ENCODE assay signal across 8 cellular contexts in the genomic region with DNA sequence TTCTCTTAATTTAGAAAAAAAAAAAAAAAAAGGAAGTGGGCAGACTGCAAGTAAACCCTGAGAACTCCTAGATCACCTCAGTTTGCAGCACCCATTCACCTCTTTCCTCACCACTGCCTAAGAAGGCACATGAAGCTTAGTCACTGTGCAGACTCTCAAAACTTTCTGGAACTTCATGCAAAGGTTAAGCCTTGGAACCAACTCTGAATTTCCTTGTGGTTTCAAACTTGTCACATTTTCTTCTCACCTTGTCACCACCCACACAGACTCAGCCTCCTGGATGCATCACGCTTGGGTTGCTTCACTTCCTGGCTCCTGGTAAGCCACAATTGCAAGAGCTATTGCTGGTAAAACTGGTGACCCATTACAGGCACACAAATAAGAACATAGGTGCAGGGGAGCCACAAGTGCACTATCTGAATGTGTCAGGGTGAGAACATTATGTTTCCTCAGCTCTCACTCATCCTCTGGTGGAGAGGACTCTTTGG. TPM values are rescaled to one million over a fixed set of nuclear protein-coding genes. Genes with fewer than 3 reads are reported as not detected.
DNase-seq lines count a peak whose midpoint lies in the region; ATAC-seq and TF ChIP-seq lines count a peak whose summit lies in the region.

No MANE protein-coding gene starts in this region.

- BruUV-seq in A673 (replicated peaks; lab: Mats Ljungman, UMichigan), result no TSS peak

- ATAC-seq in GM21576 (IDR thresholded peaks at IDR 0.05; ENCODE audit: unreplicated experiment), result peak; percentile 77

- TF ChIP-seq CTCF in A673 (conservative IDR thresholded peaks at IDR 0.05; ENCODE audit: low read depth, low read length), result no peak

- CTCF ChIA-PET in activated CD4-positive, alpha-beta memory T cell treated with anti-CD3 and anti-CD28 coated beads, Interleukin-2, amount 10 ng/mL, durations not matched to agents 7 days and 5 days (lab: Charles Lee), result interaction anchor here (0.6 to 1.6 kb wide), 12 partner anchors 8 to 1414 kb away, joined by 3 to 6 read pairs (median 4); a partner anchor contains a TSS
- CTCF ChIA-PET in A673 (lab: Charles Lee), result no interaction called here

- intact Hi-C loops in A673 (cut with micrococcal nuclease; ENCODE audit: unreplicated experiment), result no loop called here

- H3K27me3 Mint-ChIP-seq in activated CD4-positive, alpha-beta memory T cell treated with anti-CD3 and anti-CD28 coated beads, Interleukin-2, amount 10 ng/mL, durations not matched to agents 7 days and 5 days, result peaks cover 1% of the 10 kb centered on the region

- H3K9me3 ChIP-seq in A673 (ENCODE audit: low read depth, low read length, poor library complexity, severe bottlenecking), result peaks cover 10% of the 10 kb centered on the region

- H3K36me3 ChIP-seq in A673 (ENCODE audit: insufficient read depth, low read length, poor library complexity, severe bottlenecking), result no peaks in the 10 kb centered on the region

- peaks cover 16% of the 10 kb centered on the region for H3K9me3 Mint-ChIP-seq in activated CD4-positive, alpha-beta memory T cell treated with anti-CD3 and anti-CD28 coated beads, Interleukin-2, amount 10 ng/mL, durations not matched to agents 7 days and 5 days

- H3K4me3 ChIP-seq in Jurkat, Clone E6-1 (ENCODE audit: low read length), result no peak overlapping the region
- no peak overlapping the region for H3K4me3 ChIP-seq in A673 (ENCODE audit: low read depth, low read length, poor library complexity, severe bottlenecking)

- H3K27ac ChIP-seq in A673 (ENCODE audit: low read depth, low read length, poor library complexity, severe bottlenecking), result no peak overlapping the region

- POLR2A ChIA-PET in activated CD4-positive, alpha-beta memory T cell treated with anti-CD3 and anti-CD28 coated beads, Interleukin-2, amount 10 ng/mL, durations not matched to agents 7 days and 5 days (lab: Charles Lee), result interaction anchor here (0.7 to 1.9 kb wide), 15 partner anchors 9 to 426 kb away, joined by 3 to 10 read pairs (median 4); a partner anchor contains a TSS
- POLR2A ChIA-PET in A673 (lab: Charles Lee; ENCODE audit: low non-redundant PET), result no interaction called here

- H3K36me3 Mint-ChIP-seq in activated CD4-positive, alpha-beta memory T cell treated with anti-CD3 and anti-CD28 coated beads, Interleukin-2, amount 10 ng/mL, durations not matched to agents 7 days and 5 days (ENCODE audit: low read depth), result peaks cover 7% of the 10 kb centered on the region

- DNase-seq in DMS53 (lab: John Stamatoyannopoulos, UW), result peak; percentile 15
- peak; percentile 94 for DNase-seq in Jurkat, Clone E6-1 (ENCODE audit: low read depth, low spot score)
- peak; percentile 88 for DNase-seq in activated CD4-positive, alpha-beta memory T cell treated with anti-CD3 and anti-CD28 coated beads, Interleukin-2, amount 10 ng/mL, durations not matched to agents 7 days and 5 days
- peak; percentile 87 for DNase-seq in glomerular visceral epithelial cell (ENCODE audit: extremely low spot score)
- peak; percentile 60 to 73 for DNase-seq in stimulated activated CD8-positive, alpha-beta memory T cell treated with anti-CD3 and anti-CD28 coated beads, Interleukin-2, amount 100 ng/mL, for 48 hours (ENCODE audit: low read depth in 2 of 2)
- no peak for DNase-seq in A673 (ENCODE audit: low spot score)
- no peak for DNase-seq in midbrain (lab: John Stamatoyannopoulos, UW)

- peaks cover 24% of the 10 kb centered on the region for H3K4me1 Mint-ChIP-seq in activated CD4-positive, alpha-beta memory T cell treated with anti-CD3 and anti-CD28 coated beads, Interleukin-2, amount 10 ng/mL, durations not matched to agents 7 days and 5 days

- H3K4me1 ChIP-seq in A673 (ENCODE audit: insufficient read depth, low read length, poor library complexity, severe bottlenecking), result no peaks in the 10 kb centered on the region

- H3K27me3 ChIP-seq in A673 (replicated peaks; ENCODE audit: insufficient read depth, low read depth, low read length, poor library complexity), result no peaks in the 10 kb centered on the region

- peak overlapping the region; percentile 90 for H3K27ac Mint-ChIP-seq in activated CD4-positive, alpha-beta memory T cell treated with anti-CD3 and anti-CD28 coated beads, Interleukin-2, amount 10 ng/mL, durations not matched to agents 7 days and 5 days

- no peak overlapping the region for H3K4me3 Mint-ChIP-seq in activated CD4-positive, alpha-beta memory T cell treated with anti-CD3 and anti-CD28 coated beads, Interleukin-2, amount 10 ng/mL, durations not matched to agents 7 days and 5 days

RNA-seq across cellular contexts. Expression of a gene that starts 15.0 kb away (rescaled TPM):
- 26.6 TPM for polyA plus RNA-seq in Jurkat, Clone E6-1 (2012; ENCODE audit: insufficient read depth, insufficient read length)
- 10 to 100 TPM; 28.7 to 32.3 TPM for total RNA-seq in activated CD4-positive, alpha-beta memory T cell treated with anti-CD3 and anti-CD28 coated beads, Interleukin-2, amount 10 ng/mL, durations not matched to agents 7 days and 5 days
- 38.0 and 52.6 TPM in 2 replicates for total RNA-seq in A673 (2021)

RNA-seq across cellular contexts. Expression of a gene that starts 29.9 kb away (rescaled TPM):
- polyA plus RNA-seq in Jurkat, Clone E6-1 (2012; ENCODE audit: insufficient read depth, insufficient read length), result not detected
- not detected for total RNA-seq in activated CD4-positive, alpha-beta memory T cell treated with anti-CD3 and anti-CD28 coated beads, Interleukin-2, amount 10 ng/mL, durations not matched to agents 7 days and 5 days
- not detected in 2 replicates for total RNA-seq in A673 (2021)

Comparison
In these comparisons a context has a peak if more than half of its experiments do, and no peak if none do; other contexts are left out.
1. DNase-seq: peak in DMS53 (single experiment), Jurkat, Clone E6-1 (single experiment), activated CD4-positive, alpha-beta memory T cell treated with anti-CD3 and anti-CD28 coated beads, Interleukin-2, amount 10 ng/mL, durations not matched to agents 7 days and 5 days (single experiment), glomerular visceral epithelial cell (single experiment) and stimulated activated CD8-positive, alpha-beta memory T cell treated with anti-CD3 and anti-CD28 coated beads, Interleukin-2, amount 100 ng/mL, for 48 hours (2 of 2); none in A673 (single experiment) and midbrain (single experiment).